Comparison of ENCODE assay signal across 15 cellular contexts in the genomic region with DNA sequence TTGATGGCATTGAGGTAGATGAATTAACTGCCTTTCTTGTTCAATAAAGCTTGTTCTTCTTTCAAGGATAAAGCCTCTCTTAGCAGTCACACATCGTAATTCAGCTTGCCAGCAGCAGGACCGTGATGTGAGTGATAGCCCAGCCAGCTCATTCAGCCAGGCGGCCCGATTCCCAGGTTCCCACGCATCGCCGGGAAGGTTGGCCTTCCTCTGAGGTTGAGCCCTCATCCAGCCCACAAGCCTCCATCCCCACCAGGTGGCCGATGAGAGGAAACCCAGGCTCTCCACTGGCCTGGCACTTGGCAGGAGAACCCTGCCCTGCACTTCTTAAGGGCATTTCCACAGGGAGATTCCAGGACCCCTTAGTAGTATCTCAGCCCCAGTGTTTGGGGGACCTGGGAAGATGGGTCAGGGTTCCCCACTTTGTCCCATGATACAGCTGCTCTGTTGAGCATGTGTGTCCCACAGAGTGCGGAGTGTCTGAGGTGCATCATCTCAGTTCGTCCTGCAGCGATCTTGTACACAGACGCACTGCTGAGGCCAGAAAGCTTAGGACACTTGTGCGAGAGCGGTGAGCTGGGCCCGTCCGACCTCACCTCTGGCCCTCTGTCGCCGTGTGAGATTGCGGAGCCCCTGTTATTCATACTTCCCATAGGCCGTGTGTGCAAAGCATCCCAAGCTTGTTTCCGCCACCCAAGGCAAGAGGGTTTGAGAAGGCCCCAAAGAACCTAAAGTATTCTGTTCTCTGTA. TPM values are rescaled to one million over a fixed set of nuclear protein-coding genes. Genes with fewer than 3 reads are reported as not detected.
DNase-seq lines count a peak whose midpoint lies in the region; FAIRE-seq and TF ChIP-seq lines count a peak whose summit lies in the region.
"Had no signal": no experiment of that assay in that cellular context is flagged by ENCODE, and none has a peak within 500 bp of the region (broad histone marks: within the 10 kb centered on the region; RNA-seq: fewer than 3 reads in every experiment).

No MANE protein-coding gene starts in this region.

- H3K27me3 ChIP-seq in endodermal cell (ENCODE audit: control insufficient read depth, insufficient read depth, low read length, poor library complexity, severe bottlenecking) = no peaks in the 10 kb centered on the region
- no peaks in the 10 kb centered on the region for H3K27me3 ChIP-seq in small intestine (ENCODE audit: control insufficient read depth in 2 of 2, insufficient read depth in 2 of 2, low read length in 2 of 2)
- H3K27me3 ChIP-seq: transverse colon had no signal

- H3K9ac ChIP-seq in endodermal cell (ENCODE audit: extremely low read depth, low read length, poor library complexity, severe bottlenecking) = no peak overlapping the region

- no peak overlapping the region for H3K4me3 Mint-ChIP-seq in endodermal cell
- H3K4me3 Mint-ChIP-seq in neural crest cell = peak overlapping the region; percentile 64

- peaks cover 12% of the 10 kb centered on the region for H3K27me3 Mint-ChIP-seq in endodermal cell (ENCODE audit: insufficient read depth)
- no peaks in the 10 kb centered on the region for H3K27me3 Mint-ChIP-seq in neural crest cell (ENCODE audit: low read depth)

- peak overlapping the region; percentile 29 for H3K27ac Mint-ChIP-seq in endodermal cell
- H3K27ac Mint-ChIP-seq in neural crest cell (ENCODE audit: unreplicated experiment) = no peak overlapping the region

- peak; percentile 23 for TF ChIP-seq CTCF in LNCaP clone FGC (IDR thresholded peaks at IDR 0.05; ENCODE audit: control insufficient read depth, extremely low read depth, insufficient read depth)
- peak; percentile 65 for TF ChIP-seq CTCF in endodermal cell (conservative IDR thresholded peaks at IDR 0.05)
- TF ChIP-seq CTCF in neural crest cell (conservative IDR thresholded peaks at IDR 0.05) = no peak

- FAIRE-seq in small intestine (lab: Jason Lieb, UNC) (no peak), frontal cortex (lab: Jason Lieb, UNC) (no peak)

- H3K27ac ChIP-seq in endodermal cell (ENCODE audit: low read depth, low read length) (no peak overlapping the region), small intestine (ENCODE audit: low read depth in 1 of 2, low read length in 1 of 2) (no peak overlapping the region)
- H3K27ac ChIP-seq: 22Rv1, transverse colon had no signal

- H3K4me3 ChIP-seq in LNCaP clone FGC (ENCODE audit: low read depth, low read length) (no peak overlapping the region), endodermal cell (ENCODE audit: low read length) (no peak overlapping the region), small intestine (ENCODE audit: low read depth in 1 of 2, low read length in 2 of 2) (no peak overlapping the region)
- H3K4me3 ChIP-seq: transverse colon had no signal

- peak; percentile 51 for DNase-seq in DMS 273 (lab: John Stamatoyannopoulos, UW; ENCODE audit: unreplicated experiment)
- DNase-seq in DMS 273 treated with DMSO at 0.1 percent for 48 hours (lab: John Stamatoyannopoulos, UW) = no peak
- no peak for DNase-seq in LNCaP clone FGC (ENCODE audit: low read depth)
- peak; percentile 82 for DNase-seq in endodermal cell
- DNase-seq in neural crest cell (ENCODE audit: low read depth, low spot score) = no peak
- DNase-seq in hepatic stellate cell (ENCODE audit: low spot score) = no peak
- DNase-seq in small intestine = no peak
- DNase-seq in frontal cortex (ENCODE audit: low spot score in 2 of 2) = no peak
- DNase-seq: activated CD4-positive, alpha-beta T cell treated with anti-CD3 and anti-CD28 coated beads, Interleukin-2, amount 50 U/mL, for 1 hour; amniotic stem cell; foreskin fibroblast; NCI-H2081 treated with DMSO at 0.1 percent for 48 hours; OCI-M1; transverse colon had no signal

- H3K9me3 ChIP-seq in endodermal cell (ENCODE audit: control insufficient read depth, low read length) (no peaks in the 10 kb centered on the region), small intestine (ENCODE audit: control insufficient read depth, low read depth) (no peaks in the 10 kb centered on the region)
- H3K9me3 ChIP-seq: transverse colon had no signal

- H3K36me3 Mint-ChIP-seq in endodermal cell (ENCODE audit: low read depth) (peaks cover 2% of the 10 kb centered on the region), neural crest cell (ENCODE audit: low read depth) (no peaks in the 10 kb centered on the region)

- H3K4me1 Mint-ChIP-seq in endodermal cell (peaks cover 64% of the 10 kb centered on the region), neural crest cell (peaks cover 76% of the 10 kb centered on the region)

- 84 to 89% methylated on average over 13 to 21 of the region's 21 CpGs for WGBS in endodermal cell (ENCODE audit: insufficient coverage in 1 of 2, insufficient read length in 1 of 2), 2 experiments
- 80 to 87% (median 85%) methylated on average over 21 of the region's 21 CpGs for WGBS in small intestine, 3 donors

- H3K36me3 ChIP-seq in endodermal cell (ENCODE audit: control insufficient read depth, insufficient read depth, low read length) = no peaks in the 10 kb centered on the region
- no peaks in the 10 kb centered on the region for H3K36me3 ChIP-seq in small intestine (ENCODE audit: control insufficient read depth in 2 of 2, insufficient read depth in 2 of 2, low read length in 2 of 2)
- H3K36me3 ChIP-seq: transverse colon had no signal

- H3K4me1 ChIP-seq in endodermal cell (ENCODE audit: control insufficient read depth, insufficient read depth, low read length) = peaks cover 14% of the 10 kb centered on the region
- peaks cover 0 to 5% of the 10 kb centered on the region in 2 donors for H3K4me1 ChIP-seq in small intestine (ENCODE audit: control insufficient read depth in 2 of 2, insufficient read depth in 1 of 2, low read depth in 1 of 2, low read length in 1 of 2)

- H3K9me3 Mint-ChIP-seq in endodermal cell (no peaks in the 10 kb centered on the region), neural crest cell (no peaks in the 10 kb centered on the region)

RNA-seq across cellular contexts. Expression of gene AGAP1, which starts 4.9 kb away (rescaled TPM):
- total RNA-seq in endodermal cell = 10 to 100 TPM; 32.8 to 34.7 TPM
- 25.9 TPM for polyA plus RNA-seq in endodermal cell (2013, experiment 1 of 2)
- 25.0 TPM for polyA plus RNA-seq in endodermal cell (2013, experiment 2 of 2)
- 54.7 and 57.7 TPM in 2 replicates for total RNA-seq in neural crest cell
- polyA plus RNA-seq in small intestine = 10 to 100 TPM in 2 of 3 donors, 1 to 10 TPM in 1; 9.8 to 15.6 (median 15.4) TPM
- 27.3 TPM for total RNA-seq in frontal cortex

Comparison
In these comparisons a context has a peak if more than half of its experiments do, and no peak if none do; other contexts are left out.
1. DNase-seq: peak in DMS 273 (single experiment) and endodermal cell (single experiment); none in DMS 273 treated with DMSO at 0.1 percent for 48 hours (single experiment), LNCaP clone FGC (single experiment), neural crest cell (single experiment), hepatic stellate cell (single experiment), small intestine (single experiment) and frontal cortex (0 of 2).